In the genomic region with DNA sequence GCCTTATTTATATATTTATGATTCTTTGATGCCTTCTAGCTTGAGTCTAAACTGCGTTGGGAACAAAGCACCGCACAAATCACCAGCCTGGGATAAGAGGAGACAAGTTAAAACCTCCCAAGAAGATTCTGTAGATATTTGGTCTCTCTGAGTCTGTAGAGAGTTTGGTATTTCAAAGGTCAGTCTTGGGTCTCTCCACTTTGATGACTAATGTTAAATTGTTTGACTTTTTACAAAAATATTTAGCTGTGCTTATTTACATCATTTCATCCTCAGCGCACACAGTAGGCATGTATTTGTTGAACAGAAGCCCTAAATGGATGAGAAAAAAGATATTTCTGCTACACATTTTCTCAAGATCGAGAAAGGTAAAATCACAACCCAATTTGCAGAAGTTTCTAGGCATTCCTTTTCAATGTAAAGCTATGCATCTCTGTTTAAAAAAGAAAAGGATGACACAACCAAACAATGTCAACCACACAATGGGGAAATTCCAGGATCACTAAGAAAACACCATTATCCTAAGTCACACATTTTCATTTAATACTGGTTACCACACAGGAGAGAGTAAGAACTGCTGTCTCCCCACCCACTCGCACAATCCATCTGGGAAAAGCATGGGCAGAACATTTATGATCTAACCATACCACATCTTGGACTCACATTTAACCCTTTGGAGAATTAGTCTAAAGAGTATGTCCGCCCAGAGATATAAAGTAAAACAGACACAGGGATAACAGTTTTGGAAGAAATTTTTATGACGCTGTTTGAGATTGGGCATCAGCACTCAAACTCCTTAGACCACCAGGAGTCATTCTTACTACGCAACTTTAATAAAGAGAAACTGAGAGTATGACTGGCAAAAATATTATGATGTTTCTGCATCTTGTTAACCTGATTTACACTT, we compare ENCODE assay signal across 8 cellular contexts. TPM values are rescaled to one million over a fixed set of nuclear protein-coding genes. Genes with fewer than 3 reads are reported as not detected.
A peak's percentile ranks its signal among the peaks of the same experiment; 100 is the strongest.
DNase-seq lines count a peak whose midpoint lies in the region; ATAC-seq, FAIRE-seq and TF ChIP-seq lines count a peak whose summit lies in the region.

No MANE protein-coding gene starts in this region.

- intact Hi-C loops in aorta (cut with DNase I): loop anchor here (2.0 to 10.0 kb wide), 10 partner anchors 23 to 305 kb away; partner anchors contain the start of genes PEX1 (in 1 of the 2) and RBM48 (in 1 of the 2)

- no peaks in the 10 kb centered on the region for H3K27me3 ChIP-seq in bronchial epithelial cell (ENCODE audit: control insufficient read depth, insufficient read depth, low read length)
- no peaks in the 10 kb centered on the region for H3K27me3 ChIP-seq in mesenchymal stem cell (ENCODE audit: control insufficient read depth in 1 of 2, insufficient read depth in 1 of 2, low read length in 2 of 2)
- no peaks in the 10 kb centered on the region for H3K27me3 ChIP-seq in aorta (ENCODE audit: control insufficient read depth in 1 of 2, insufficient read depth in 2 of 2, low read length in 1 of 2)

- no peak overlapping the region for H2BK5ac ChIP-seq in mesenchymal stem cell (ENCODE audit: low read depth, low read length, poor library complexity, severe bottlenecking)

- H3K9ac ChIP-seq in mesenchymal stem cell (ENCODE audit: low read length): peak overlapping the region; percentile 95

- no peak for ATAC-seq in aorta (ENCODE audit: low FRiP score)
- ATAC-seq in HG03139 (IDR thresholded peaks at IDR 0.05; ENCODE audit: unreplicated experiment): no peak
- ATAC-seq in HG03432 (IDR thresholded peaks at IDR 0.05; ENCODE audit: unreplicated experiment): no peak
- ATAC-seq in GM19397 (IDR thresholded peaks at IDR 0.05; ENCODE audit: unreplicated experiment): no peak

- peak overlapping the region; percentile 89 for H4K8ac ChIP-seq in mesenchymal stem cell (ENCODE audit: low read length)

- TF ChIP-seq POLR2A in NB4 (IDR thresholded peaks at IDR 0.05; ENCODE audit: extremely low read depth, insufficient read length): no peak

- peak overlapping the region; percentile 70 for H4K91ac ChIP-seq in mesenchymal stem cell (ENCODE audit: low read length)

- no peak overlapping the region for H2BK15ac ChIP-seq in mesenchymal stem cell (ENCODE audit: low read depth, poor library complexity, severe bottlenecking)

- H3K27ac ChIP-seq in mesenchymal stem cell (ENCODE audit: low read length, poor library complexity, severe bottlenecking) (peak overlapping the region; percentile 82), aorta (ENCODE audit: low read depth in 1 of 2, low read length in 2 of 2) (no peak overlapping the region)

- H2BK12ac ChIP-seq in mesenchymal stem cell (ENCODE audit: low read length in 2 of 2): peak overlapping the region in 1 of 2 experiments; percentile 82

- WGBS in mesenchymal stem cell: 6% methylated on average over 6 of the region's 8 CpGs
- 39 to 40% methylated on average over 8 of the region's 8 CpGs for whole genome bisulfite sequencing in aorta, 2 donors

- H3K14ac ChIP-seq in mesenchymal stem cell (ENCODE audit: low read length in 2 of 2): peak overlapping the region in 1 of 2 experiments; percentile 45

- H3K36me3 ChIP-seq in bronchial epithelial cell (ENCODE audit: control insufficient read depth, insufficient read depth, low read length): no peaks in the 10 kb centered on the region
- H3K36me3 ChIP-seq in mesenchymal stem cell (ENCODE audit: control insufficient read depth in 1 of 2, insufficient read depth in 2 of 2, low read depth in 1 of 2, low read length in 2 of 2): peaks cover 4 to 12% of the 10 kb centered on the region in 2 experiments
- no peaks in the 10 kb centered on the region for H3K36me3 ChIP-seq in aorta (ENCODE audit: control insufficient read depth in 1 of 2, insufficient read depth in 2 of 2, low read length in 1 of 2)

- H3K4me1 ChIP-seq in mesenchymal stem cell (ENCODE audit: control insufficient read depth, insufficient read depth, low read depth, low read length): peaks cover 2% of the 10 kb centered on the region
- no peaks in the 10 kb centered on the region for H3K4me1 ChIP-seq in aorta (ENCODE audit: control insufficient read depth in 1 of 2, insufficient read depth in 2 of 2, low read length in 2 of 2)

- peak overlapping the region; percentile 77 to 83 for H3K4ac ChIP-seq in mesenchymal stem cell (ENCODE audit: low read depth in 1 of 2, low read length in 2 of 2)

- H3K23ac ChIP-seq in mesenchymal stem cell (ENCODE audit: low read length in 2 of 2): no peak overlapping the region

- no peak for FAIRE-seq in bronchial epithelial cell (lab: Jason Lieb, UNC)

- H3K18ac ChIP-seq in mesenchymal stem cell (ENCODE audit: low read depth in 1 of 2, low read length in 2 of 2): peak overlapping the region; percentile 76 to 88

- H2AFZ ChIP-seq in mesenchymal stem cell (ENCODE audit: low read depth, low read length): no peak overlapping the region

- no peak overlapping the region for H2AK5ac ChIP-seq in mesenchymal stem cell (ENCODE audit: low read length, severe bottlenecking)

- H3K9me3 ChIP-seq in mesenchymal stem cell (ENCODE audit: control insufficient read depth, low read length) (no peaks in the 10 kb centered on the region), aorta (ENCODE audit: control insufficient read depth, low read length) (no peaks in the 10 kb centered on the region)

- peak overlapping the region; percentile 81 for H3K4me2 ChIP-seq in mesenchymal stem cell (ENCODE audit: low read length, poor library complexity, severe bottlenecking)

- H3K4me3 ChIP-seq in NB4 (ENCODE audit: low read depth, low read length) (peak overlapping the region; percentile 68), bronchial epithelial cell (ENCODE audit: low read depth, low read length) (peak overlapping the region; percentile 59), mesenchymal stem cell (ENCODE audit: insufficient read depth in 1 of 2, low read depth in 1 of 2, low read length in 2 of 2) (peak overlapping the region; percentile 95 to 99), aorta (ENCODE audit: low read length in 2 of 2) (peak overlapping the region; percentile 97 to 98)

- H2BK120ac ChIP-seq in mesenchymal stem cell (ENCODE audit: low read depth, low read length): no peak overlapping the region

- peak; percentile 75 for DNase-seq in GM04504 (ENCODE audit: low read depth)
- DNase-seq in NB4 (ENCODE audit: low read depth): peak; percentile 12
- DNase-seq in bronchial epithelial cell (ENCODE audit: low read depth): peak; percentile 69
- DNase-seq in mesenchymal stem cell: peak; percentile 94
- no peak for DNase-seq in aorta

- TF ChIP-seq CTCF in NB4 (IDR thresholded peaks at IDR 0.05; ENCODE audit: low read depth, low read length) (no peak), bronchial epithelial cell (IDR thresholded peaks at IDR 0.05; ENCODE audit: insufficient read depth, low read length, severe bottlenecking) (no peak)

- no peaks in the 10 kb centered on the region for H3K79me1 ChIP-seq in mesenchymal stem cell (replicated peaks; ENCODE audit: low read length, poor library complexity, severe bottlenecking)

RNA-seq across cellular contexts. Expression of gene CDK6, which starts 4.4 kb away (rescaled TPM):
- total RNA-seq in bronchial epithelial cell: 52.9 and 68.0 TPM in 2 replicates
- polyA plus RNA-seq in mesenchymal stem cell (2013, experiment 1 of 2): 14.4 TPM
- 14.4 TPM for polyA plus RNA-seq in mesenchymal stem cell (2013, experiment 2 of 2)
- 10 to 100 TPM; 17.3 to 26.0 TPM for total RNA-seq in aorta
- 1 to 10 TPM; 2.8 to 5.4 TPM for polyA plus RNA-seq in aorta

Comparison
In these comparisons a context has a peak if more than half of its experiments do, and no peak if none do; other contexts are left out.
1. DNase-seq: peak in GM04504 (single experiment), NB4 (single experiment), bronchial epithelial cell (single experiment) and mesenchymal stem cell (single experiment); none in aorta (0 of 2).
2. Peak in every context shown above with its lines, with median percentiles within 50 percentile points of each other: H3K4me3 ChIP-seq.